In the genomic region with DNA sequence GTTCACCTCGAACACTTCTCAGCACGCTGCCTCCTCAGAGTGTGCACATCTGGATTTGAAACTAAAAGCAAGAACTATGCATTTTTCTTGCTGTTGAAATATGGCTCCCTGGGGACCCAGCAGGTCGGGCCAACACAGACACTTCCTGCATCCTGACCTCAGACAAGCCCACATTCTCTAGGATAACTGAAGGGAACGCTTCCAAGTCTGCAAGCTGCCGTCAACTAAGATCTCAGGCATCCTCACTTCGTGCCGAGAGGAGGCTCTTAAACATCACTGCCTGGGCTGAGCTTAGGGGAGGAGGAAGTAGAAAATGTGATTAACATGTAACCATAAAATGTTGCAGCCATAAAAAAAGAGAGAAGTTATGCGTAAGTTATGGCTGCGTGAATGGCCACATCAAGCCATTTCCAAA, we compare ENCODE assay signal across 9 cellular contexts.
DNase-seq lines count a peak whose midpoint lies in the region; ATAC-seq lines count a peak whose summit lies in the region.
"Had no signal": no experiment of that assay in that cellular context is flagged by ENCODE, and none has a peak within 500 bp of the region (broad histone marks: within the 10 kb centered on the region; RNA-seq: fewer than 3 reads in every experiment).

No MANE protein-coding gene starts in this region.

- ATAC-seq in GM21367 (IDR thresholded peaks at IDR 0.05; ENCODE audit: unreplicated experiment) (peak; percentile 47), left ventricle myocardium superior (peak; percentile 78)

- intact Hi-C loops in left ventricle myocardium superior (cut with micrococcal nuclease): no loop called here

- DNase-seq in A172 (ENCODE audit: low spot score) (peak; percentile 93), NOMO-1 treated with dmso at 0.1 percent for 144 hours (lab: John Stamatoyannopoulos, UW; ENCODE audit: unreplicated experiment) (peak; percentile 83), left ventricle myocardium superior (peak; percentile 59), foreskin melanocyte (no peak), DMS79 (lab: John Stamatoyannopoulos, UW) (no peak), medulla oblongata (ENCODE audit: extremely low spot score) (no peak), NCI-H1417 treated with DMSO at 0.1 percent for 48 hours (lab: John Stamatoyannopoulos, UW) (no peak)
- DNase-seq: DND-41 had no signal

Comparison
In these comparisons a context has a peak if more than half of its experiments do, and no peak if none do; other contexts are left out.
1. DNase-seq: peak in A172 (single experiment), NOMO-1 treated with dmso at 0.1 percent for 144 hours (single experiment) and left ventricle myocardium superior (single experiment); none in foreskin melanocyte (single experiment), DMS79 (single experiment), medulla oblongata (single experiment) and NCI-H1417 treated with DMSO at 0.1 percent for 48 hours (single experiment).